23 cellular contexts compared by ENCODE assay signal in the genomic region with DNA sequence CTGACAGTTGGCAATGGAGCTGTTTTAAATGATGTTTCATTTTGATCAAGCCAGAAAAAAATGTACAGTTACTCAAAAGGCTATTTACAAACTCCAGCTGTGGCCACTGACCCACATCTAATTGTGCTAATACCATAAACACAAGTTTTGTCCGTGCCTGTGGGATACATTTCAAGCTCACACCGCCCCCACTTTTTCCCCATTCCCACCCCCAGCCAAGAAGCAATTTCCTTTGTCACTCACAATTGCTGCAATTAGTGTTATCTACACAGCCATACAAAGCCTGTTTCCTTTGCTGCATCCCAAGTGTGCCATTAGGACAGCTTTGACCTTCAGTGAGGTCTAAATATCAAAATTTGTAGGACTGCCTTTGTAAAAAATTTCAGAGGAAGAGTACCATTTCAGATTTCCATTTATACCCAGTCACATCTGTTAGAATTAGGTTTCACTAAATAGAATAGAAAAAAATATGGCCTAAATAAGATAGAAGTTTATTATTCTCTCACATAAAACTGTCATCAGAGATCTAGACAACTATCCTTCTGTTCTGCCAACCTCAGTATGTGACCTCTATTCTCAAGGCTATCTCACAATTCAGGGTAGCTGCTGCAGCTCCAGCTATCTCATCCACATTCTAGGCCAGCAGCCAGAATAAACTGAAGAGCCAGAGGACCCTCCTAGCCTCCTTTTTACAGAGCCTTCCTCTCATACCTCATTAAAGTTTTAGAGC.
DNase-seq lines count a peak whose midpoint lies in the region; ATAC-seq, FAIRE-seq and TF ChIP-seq lines count a peak whose summit lies in the region.
"Had no signal": no experiment of that assay in that cellular context is flagged by ENCODE, and none has a peak within 500 bp of the region (broad histone marks: within the 10 kb centered on the region; RNA-seq: fewer than 3 reads in every experiment).

No MANE protein-coding gene starts in this region.

- H3K9me2 ChIP-seq in PC-9 (ENCODE audit: insufficient read depth) = no peaks in the 10 kb centered on the region

- H3K9me1 ChIP-seq in K562 (ENCODE audit: control insufficient read depth, insufficient read depth, low read length) = no peaks in the 10 kb centered on the region

- H4K20me1 ChIP-seq in K562 (replicated peaks; ENCODE audit: control insufficient read depth, insufficient read depth, low read length) = no peaks in the 10 kb centered on the region
- no peaks in the 10 kb centered on the region for H4K20me1 ChIP-seq in PC-9 (ENCODE audit: insufficient read depth)

- BruUV-seq in K562 (replicated peaks; lab: Mats Ljungman, UMichigan) (no TSS peak), PC-9 (replicated peaks; lab: Mats Ljungman, UMichigan) (no TSS peak)

- no peak for TF ChIP-seq RAD21 in K562 (CRISPR knock-in tag; conservative IDR thresholded peaks at IDR 0.05 in 1 of 2, IDR thresholded peaks at IDR 0.05 in 1 of 2)

- intact Hi-C loops in K562 (cut with micrococcal nuclease) (no loop called here), PC-9 (cut with micrococcal nuclease; ENCODE audit: unreplicated experiment) (no loop called here)

- TF ChIP-seq EP300 in K562 (IDR thresholded peaks at IDR 0.05; ENCODE audit: low read length) = peak; percentile 56; the same call in 1 of the 2 replicates

- H2AFZ ChIP-seq in K562 (ENCODE audit: low read depth, low read length) = peak overlapping the region; percentile 83
- no peak overlapping the region for H2AFZ ChIP-seq in PC-9
- H2AFZ ChIP-seq: hepatocyte, parathyroid adenoma had no signal

- H3K4me3 ChIP-seq in HEK293 (ENCODE audit: low read depth, low read length) (no peak overlapping the region), K562 (no peak overlapping the region), PC-9 (no peak overlapping the region)
- H3K4me3 ChIP-seq: HAP-1, hepatocyte had no signal

- H3K36me3 ChIP-seq in HEK293 (ENCODE audit: control insufficient read depth in 2 of 2, insufficient read depth in 1 of 2, low read length in 2 of 2) (no peaks in the 10 kb centered on the region), K562 (ENCODE audit: control insufficient read depth, insufficient read depth, low read length) (no peaks in the 10 kb centered on the region), PC-9 (ENCODE audit: low read depth) (no peaks in the 10 kb centered on the region)
- H3K36me3 ChIP-seq: HAP-1 had no signal

- H3K4me1 ChIP-seq in HEK293 (ENCODE audit: control insufficient read depth, insufficient read depth, low read length) (no peaks in the 10 kb centered on the region), K562 (replicated peaks in 1 of 2; ENCODE audit: control insufficient read depth in 2 of 2, insufficient read depth in 2 of 2, low read length in 2 of 2) (peaks cover 3 to 35% of the 10 kb centered on the region in 2 experiments; a peak in 3 of 5 replicates), PC-9 (replicated peaks; ENCODE audit: insufficient read depth) (peaks cover 8% of the 10 kb centered on the region; the same call in 1 of the 2 replicates)
- H3K4me1 ChIP-seq: HAP-1, parathyroid adenoma had no signal

- ATAC-seq in K562 (peak; percentile 56), HG03571 (IDR thresholded peaks at IDR 0.05; ENCODE audit: unreplicated experiment) (no peak)
- ATAC-seq: effector memory CD8-positive, alpha-beta T cell; naive thymus-derived CD4-positive, alpha-beta T cell had no signal

- POLR2A ChIA-PET in HEK293 (lab: Yijun Ruan, JAX) = no interaction called here
- POLR2A ChIA-PET in K562 (lab: Yijun Ruan, JAX) = interaction anchor here (0.7 to 1.4 kb wide), 5 partner anchors 9 to 744 kb away, joined by 3 to 4 read pairs (median 4); no protein-coding TSS in a partner anchor
- POLR2A ChIA-PET in PC-9 (lab: Charles Lee; ENCODE audit: unreplicated experiment) = interaction anchor here (0.8 kb wide), 1 partner anchor 485 kb away, joined by 6 read pairs; no protein-coding TSS in a partner anchor

- H3K79me2 ChIP-seq in K562 (ENCODE audit: control insufficient read depth, insufficient read depth, low read length) (no peaks in the 10 kb centered on the region), PC-9 (ENCODE audit: low read depth) (no peaks in the 10 kb centered on the region)
- H3K79me2 ChIP-seq: hepatocyte, parathyroid adenoma had no signal

- no peaks in the 10 kb centered on the region for H3K9me3 ChIP-seq in HEK293 (ENCODE audit: control insufficient read depth, insufficient read depth, low read depth, low read length)
- no peaks in the 10 kb centered on the region for H3K9me3 ChIP-seq in K562 (replicated peaks; ENCODE audit: control insufficient read depth, insufficient read depth, low read depth, low read length)
- 0 out of 2 replicates have a peak, but pooled peaks cover 10% of the 10 kb centered on the region for H3K9me3 ChIP-seq in PC-9 (ENCODE audit: insufficient read depth, low read depth)
- H3K9me3 ChIP-seq: HAP-1 had no signal

- in situ Hi-C loops in K562 (cut with MboI) = no loop called here

- H3K27ac ChIP-seq in HEK293 (ENCODE audit: extremely low read depth, low read depth, low read length) (no peak overlapping the region), K562 (ENCODE audit: extremely low read depth, low read depth, low read length) (peak overlapping the region; percentile 85), PC-9 (no peak overlapping the region)
- H3K27ac ChIP-seq: hepatocyte, parathyroid adenoma had no signal

- TF ChIP-seq CTCF in HEK293 (tag by site-specific recombination; IDR thresholded peaks at IDR 0.05) (no peak), K562 (IDR thresholded peaks at IDR 0.05 in 2 of 3, conservative IDR thresholded peaks at IDR 0.05 in 1 of 3; ENCODE audit: insufficient read depth in 2 of 3, low read depth in 1 of 3, low read length in 3 of 3) (no peak), PC-9 (conservative IDR thresholded peaks at IDR 0.05) (no peak)

- H3K27me3 ChIP-seq in K562 (ENCODE audit: control insufficient read depth in 2 of 2, insufficient read depth in 2 of 2, low read length in 2 of 2) (no peaks in the 10 kb centered on the region), PC-9 (ENCODE audit: insufficient read depth, low read depth) (no peaks in the 10 kb centered on the region)
- H3K27me3 ChIP-seq: hepatocyte had no signal

- H3K4me2 ChIP-seq in K562 (ENCODE audit: insufficient read depth, low read length) = peak overlapping the region; percentile 65; the same call in 1 of the 2 replicates
- no peak overlapping the region for H3K4me2 ChIP-seq in PC-9
- H3K4me2 ChIP-seq: hepatocyte had no signal

- H3F3A ChIP-seq in PC-9 (ENCODE audit: insufficient read depth, low read depth) = peaks cover 10% of the 10 kb centered on the region; the same call in 1 of the 2 replicates

- WGBS in K562 (ENCODE audit: insufficient coverage, low coverage, missing lambda C conversion rate) = 8% methylated on average over 2 of the region's 2 CpGs

- peak overlapping the region in 1 of 2 experiments; percentile 29; a peak in 2 of 4 replicates for H3K9ac ChIP-seq in K562 (ENCODE audit: insufficient read depth in 1 of 2, low read depth in 2 of 2, low read length in 2 of 2)
- H3K9ac ChIP-seq: parathyroid adenoma had no signal

- CTCF ChIA-PET in HEK293 (lab: Yijun Ruan, JAX) = interaction anchor here (0.6 to 1.3 kb wide), 5 partner anchors 15 to 352 kb away, joined by 3 to 6 read pairs (median 3); no protein-coding TSS in a partner anchor
- CTCF ChIA-PET in K562 (lab: Yijun Ruan, JAX; ENCODE audit: low intra/inter-chr PET ratio) = no interaction called here
- CTCF ChIA-PET in PC-9 (lab: Charles Lee) = no interaction called here

- TF ChIP-seq POLR2A in K562 (conservative IDR thresholded peaks at IDR 0.05) = no peak

- DNase-seq in NCI-H748 (lab: John Stamatoyannopoulos, UW; ENCODE audit: unreplicated experiment) = peak; percentile 81
- DNase-seq in K562 (ENCODE audit: extremely low read depth in 1 of 4, low spot score in 3 of 4) = peak in 2 of 4 experiments; percentile 45 to 48
- peak; percentile 32 for DNase-seq in retina
- no peak for DNase-seq in HuH-7 (ENCODE audit: low spot score)
- DNase-seq in activated CD4-positive, alpha-beta T cell treated with anti-CD3 and anti-CD28 coated beads, Interleukin-2, amount 50 U/mL, for 4 hours = no peak
- DNase-seq in PC-9 = no peak
- DNase-seq: activated CD4-positive, CD25-positive, alpha-beta regulatory T cell treated with anti-CD3 and anti-CD28 coated beads, Interleukin-2, amount 50 U/mL, for 72 hours; activated effector memory CD4-positive, alpha-beta T cell treated with anti-CD3 and anti-CD28 coated beads, Interleukin-2, amount 50 U/mL, for 16 hours; Calu3; effector memory CD8-positive, alpha-beta T cell; islet precursor cell; Kasumi-1; mammary epithelial cell; naive thymus-derived CD4-positive, alpha-beta T cell; NCI-H1436; SIG-M5; small intestine; stimulated activated CD4-positive, alpha-beta T cell treated with anti-CD3 and anti-CD28 coated beads, Interleukin-4, amount 100 ng/mL, for 4 hours had no signal

- FAIRE-seq in K562 (lab: Jason Lieb, UNC) = peak; percentile 67
- FAIRE-seq: small intestine had no signal

TF ChIP-seq in HEK293, 187 proteins besides CTCF, POLR2A, EP300 and RAD21 (continues in another document):
- TF ChIP-seq ZNF423 (tag by site-specific recombination; IDR thresholded peaks at IDR 0.05) = no peak
- TF ChIP-seq KLF7 (tag by site-specific recombination; IDR thresholded peaks at IDR 0.05; ENCODE audit: borderline replicate concordance) = no peak
- TF ChIP-seq SETDB1 (IDR thresholded peaks at IDR 0.05; ENCODE audit: insufficient read length, low read length) = no peak
- TF ChIP-seq EGR2 (tag by site-specific recombination; IDR thresholded peaks at IDR 0.05; ENCODE audit: low read depth) = peak; percentile 68
- 0 out of 2 replicates have a peak, but pooled peaks have one; percentile 15 for TF ChIP-seq SP7 (tag by site-specific recombination; IDR thresholded peaks at IDR 0.05)
- TF ChIP-seq HOXA7 (CRISPR knock-in tag; IDR thresholded peaks at IDR 0.05; ENCODE audit: borderline replicate concordance) = no peak
- no peak for TF ChIP-seq ZNF394 (tag by site-specific recombination; IDR thresholded peaks at IDR 0.05; ENCODE audit: borderline replicate concordance)

TF ChIP-seq in K562, 482 proteins besides CTCF, POLR2A, EP300 and RAD21 (continues in another document):
- TF ChIP-seq CBX5 (IDR thresholded peaks at IDR 0.05; ENCODE audit: borderline replicate concordance, low read depth) (0 out of 2 replicates have a peak, but pooled peaks have one; percentile 13), SMARCA4 (IDR thresholded peaks at IDR 0.05) (peak; percentile 52), CBFA2T3 (IDR thresholded peaks at IDR 0.05) (peak; percentile 76)
- TF ChIP-seq, protein P1, sequence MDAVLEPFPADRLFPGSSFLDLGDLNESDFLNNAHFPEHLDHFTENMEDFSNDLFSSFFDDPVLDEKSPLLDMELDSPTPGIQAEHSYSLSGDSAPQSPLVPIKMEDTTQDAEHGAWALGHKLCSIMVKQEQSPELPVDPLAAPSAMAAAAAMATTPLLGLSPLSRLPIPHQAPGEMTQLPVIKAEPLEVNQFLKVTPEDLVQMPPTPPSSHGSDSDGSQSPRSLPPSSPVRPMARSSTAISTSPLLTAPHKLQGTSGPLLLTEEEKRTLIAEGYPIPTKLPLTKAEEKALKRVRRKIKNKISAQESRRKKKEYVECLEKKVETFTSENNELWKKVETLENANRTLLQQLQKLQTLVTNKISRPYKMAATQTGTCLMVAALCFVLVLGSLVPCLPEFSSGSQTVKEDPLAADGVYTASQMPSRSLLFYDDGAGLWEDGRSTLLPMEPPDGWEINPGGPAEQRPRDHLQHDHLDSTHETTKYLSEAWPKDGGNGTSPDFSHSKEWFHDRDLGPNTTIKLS (IDR thresholded peaks at IDR 0.05; ENCODE audit: borderline replicate concordance, low read depth) = no peak

Comparison
In these comparisons a context has a peak if more than half of its experiments do, and no peak if none do; other contexts are left out.
1. DNase-seq: peak in NCI-H748 (single experiment) and retina (single experiment); none in HuH-7 (single experiment), activated CD4-positive, alpha-beta T cell treated with anti-CD3 and anti-CD28 coated beads, Interleukin-2, amount 50 U/mL, for 4 hours (0 of 2) and PC-9 (0 of 2).